ENCODE assay signal across 1 cellular context in the genomic region with DNA sequence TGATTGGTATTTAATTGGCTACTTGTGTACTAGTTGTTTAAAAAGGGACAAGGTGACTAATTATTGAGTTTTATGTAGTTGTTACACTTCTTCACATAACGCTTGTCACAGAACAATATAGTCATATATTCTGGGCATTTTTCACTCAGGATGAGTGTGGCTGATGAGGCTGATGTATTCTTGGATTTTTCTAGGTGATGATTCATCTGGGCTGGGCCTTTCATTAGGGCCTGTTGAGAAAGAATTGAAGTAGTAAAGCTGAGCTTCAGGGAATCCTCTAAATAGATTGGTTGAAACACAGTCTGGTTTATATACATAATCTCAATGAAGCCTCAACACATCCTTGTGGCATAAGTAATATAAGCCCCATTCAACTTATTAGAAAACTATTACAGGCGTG.
TF ChIP-seq lines count a peak whose summit lies in the region.

No MANE protein-coding gene starts in this region.

TF ChIP-seq in IMR-90, 13 proteins besides CTCF, POLR2A, EP300 and RAD21:
- no peak for TF ChIP-seq RFX5 (IDR thresholded peaks at IDR 0.05; ENCODE audit: low read depth, low read length)
- no peak for TF ChIP-seq CHD1 (IDR thresholded peaks at IDR 0.05; ENCODE audit: low read depth, low read length)
- TF ChIP-seq FOS (IDR thresholded peaks at IDR 0.05; ENCODE audit: low read depth, low read length) = no peak
- no peak for TF ChIP-seq MAFK (IDR thresholded peaks at IDR 0.05; ENCODE audit: low read depth, low read length)
- TF ChIP-seq, protein P1, sequence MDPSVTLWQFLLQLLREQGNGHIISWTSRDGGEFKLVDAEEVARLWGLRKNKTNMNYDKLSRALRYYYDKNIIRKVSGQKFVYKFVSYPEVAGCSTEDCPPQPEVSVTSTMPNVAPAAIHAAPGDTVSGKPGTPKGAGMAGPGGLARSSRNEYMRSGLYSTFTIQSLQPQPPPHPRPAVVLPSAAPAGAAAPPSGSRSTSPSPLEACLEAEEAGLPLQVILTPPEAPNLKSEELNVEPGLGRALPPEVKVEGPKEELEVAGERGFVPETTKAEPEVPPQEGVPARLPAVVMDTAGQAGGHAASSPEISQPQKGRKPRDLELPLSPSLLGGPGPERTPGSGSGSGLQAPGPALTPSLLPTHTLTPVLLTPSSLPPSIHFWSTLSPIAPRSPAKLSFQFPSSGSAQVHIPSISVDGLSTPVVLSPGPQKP (IDR thresholded peaks at IDR 0.05; ENCODE audit: borderline replicate concordance, low read depth, low read length) = no peak
- TF ChIP-seq CEBPB (IDR thresholded peaks at IDR 0.05; ENCODE audit: low read depth, low read length) = no peak
- no peak for TF ChIP-seq BHLHE40 (IDR thresholded peaks at IDR 0.05; ENCODE audit: low read depth, low read length)
- no peak for TF ChIP-seq MAZ (IDR thresholded peaks at IDR 0.05; ENCODE audit: borderline replicate concordance, low read depth, low read length)
- TF ChIP-seq NFE2L2 (IDR thresholded peaks at IDR 0.05; ENCODE audit: low read depth, low read length) = no peak
- TF ChIP-seq SMC3 (IDR thresholded peaks at IDR 0.05; ENCODE audit: low read depth, low read length) = no peak
- no peak for TF ChIP-seq MXI1 (IDR thresholded peaks at IDR 0.05; ENCODE audit: borderline replicate concordance, low read depth, low read length)
